Comparison of ENCODE assay signal across 1 cellular context in genomic region chr10:30431435-30431911, GRCh38.
A peak's percentile ranks its signal among the peaks of the same experiment; 100 is the strongest.
TF ChIP-seq lines count a peak whose summit lies in the region.

No MANE protein-coding gene starts in this region.

TF ChIP-seq in HEK293, 187 proteins besides CTCF, POLR2A, EP300 and RAD21 (continued from another document):
- 0 out of 2 replicates have a peak, but pooled peaks have one; percentile 23 for TF ChIP-seq ZSCAN23 (tag by site-specific recombination; IDR thresholded peaks at IDR 0.05)
- TF ChIP-seq ZNF362 (tag by site-specific recombination; IDR thresholded peaks at IDR 0.05), result no peak
- no peak for TF ChIP-seq ZNF426 (tag by site-specific recombination; IDR thresholded peaks at IDR 0.05)
- TF ChIP-seq ZNF366 (tag by site-specific recombination; conservative IDR thresholded peaks at IDR 0.05), result peak; percentile 59; the same call in 1 of the 2 replicates
- no peak for TF ChIP-seq ZSCAN5A (tag by site-specific recombination; IDR thresholded peaks at IDR 0.05)
- no peak for TF ChIP-seq MYNN (tag by site-specific recombination; IDR thresholded peaks at IDR 0.05; ENCODE audit: borderline replicate concordance)
- TF ChIP-seq ZNF18 (tag by site-specific recombination; IDR thresholded peaks at IDR 0.05), result no peak
- TF ChIP-seq ZNF133 (tag by site-specific recombination; IDR thresholded peaks at IDR 0.05), result no peak
- no peak for TF ChIP-seq ZNF223 (tag by site-specific recombination; IDR thresholded peaks at IDR 0.05)
- no peak for TF ChIP-seq ZBTB7A (tag by site-specific recombination; IDR thresholded peaks at IDR 0.05; ENCODE audit: low read depth)
- no peak for TF ChIP-seq ZBTB48 (tag by site-specific recombination; IDR thresholded peaks at IDR 0.05)
- no peak for TF ChIP-seq ZNF549 (tag by site-specific recombination; IDR thresholded peaks at IDR 0.05)
- no peak for TF ChIP-seq ZNF544 (tag by site-specific recombination; IDR thresholded peaks at IDR 0.05)
- no peak for TF ChIP-seq ZFP41 (tag by site-specific recombination; IDR thresholded peaks at IDR 0.05; ENCODE audit: borderline replicate concordance)
- no peak for TF ChIP-seq ZNF391 (tag by site-specific recombination; IDR thresholded peaks at IDR 0.05; ENCODE audit: borderline replicate concordance, low read depth)
- no peak for TF ChIP-seq FEZF1 (tag by site-specific recombination; IDR thresholded peaks at IDR 0.05)
- no peak for TF ChIP-seq REPIN1 (tag by site-specific recombination; IDR thresholded peaks at IDR 0.05; ENCODE audit: low read depth)
- TF ChIP-seq HOXC10 (CRISPR knock-in tag; IDR thresholded peaks at IDR 0.05), result no peak
- no peak for TF ChIP-seq TSHZ1 (tag by site-specific recombination; IDR thresholded peaks at IDR 0.05; ENCODE audit: borderline replicate concordance)
- TF ChIP-seq PRDM10 (tag by site-specific recombination; IDR thresholded peaks at IDR 0.05), result peak; percentile 92
- no peak for TF ChIP-seq ZNF280C (tag by site-specific recombination; IDR thresholded peaks at IDR 0.05)
- 0 out of 2 replicates have a peak, but pooled peaks have one; percentile 41 for TF ChIP-seq TRIM28 (IDR thresholded peaks at IDR 0.05; ENCODE audit: borderline replicate concordance, low read length)
- TF ChIP-seq ZNF24 (tag by site-specific recombination; IDR thresholded peaks at IDR 0.05), result no peak
- TF ChIP-seq ZNF501 (tag by site-specific recombination; IDR thresholded peaks at IDR 0.05), result no peak
- no peak for TF ChIP-seq ZNF639 (tag by site-specific recombination; IDR thresholded peaks at IDR 0.05)
- no peak for TF ChIP-seq ZNF302 (tag by site-specific recombination; IDR thresholded peaks at IDR 0.05; ENCODE audit: low read depth)
- TF ChIP-seq ZNF157 (tag by site-specific recombination; IDR thresholded peaks at IDR 0.05), result no peak
- TF ChIP-seq OSR2 (tag by site-specific recombination; IDR thresholded peaks at IDR 0.05), result peak; percentile 58
- peak; percentile 30; the same call in 1 of the 2 replicates for TF ChIP-seq PATZ1 (tag by site-specific recombination; IDR thresholded peaks at IDR 0.05)
- no peak for TF ChIP-seq ZNF174 (tag by site-specific recombination; IDR thresholded peaks at IDR 0.05)
- no peak for TF ChIP-seq ZFP69B (tag by site-specific recombination; IDR thresholded peaks at IDR 0.05)
- no peak for TF ChIP-seq ZNF558 (tag by site-specific recombination; IDR thresholded peaks at IDR 0.05)
- TF ChIP-seq GLIS1 (tag by site-specific recombination; IDR thresholded peaks at IDR 0.05), result no peak
- no peak for TF ChIP-seq ZNF560 (tag by site-specific recombination; IDR thresholded peaks at IDR 0.05; ENCODE audit: borderline replicate concordance)
- TF ChIP-seq GFI1B (tag by site-specific recombination; IDR thresholded peaks at IDR 0.05), result no peak
- TF ChIP-seq SP2 (tag by site-specific recombination; IDR thresholded peaks at IDR 0.05), result peak; percentile 43; the same call in 1 of the 2 replicates
- TF ChIP-seq ZNF423 (tag by site-specific recombination; IDR thresholded peaks at IDR 0.05), result no peak
- no peak for TF ChIP-seq ZNF138 (tag by site-specific recombination; IDR thresholded peaks at IDR 0.05; ENCODE audit: borderline replicate concordance)
- TF ChIP-seq ZNF530 (tag by site-specific recombination; IDR thresholded peaks at IDR 0.05; ENCODE audit: low read depth), result no peak
- TF ChIP-seq ZNF140 (tag by site-specific recombination; IDR thresholded peaks at IDR 0.05), result no peak
- TF ChIP-seq ZNF169 (tag by site-specific recombination; IDR thresholded peaks at IDR 0.05), result no peak
- TF ChIP-seq OVOL3 (tag by site-specific recombination; IDR thresholded peaks at IDR 0.05), result no peak
